ENCODE assay signal across 15 cellular contexts in genomic region chr21:33244781-33245105, GRCh38. TPM values are rescaled to one million over a fixed set of nuclear protein-coding genes. Genes with fewer than 3 reads are reported as not detected.
DNase-seq lines count a peak whose midpoint lies in the region; ATAC-seq, FAIRE-seq and TF ChIP-seq lines count a peak whose summit lies in the region.
"Had no signal": no experiment of that assay in that cellular context is flagged by ENCODE, and none has a peak within 500 bp of the region (broad histone marks: within the 10 kb centered on the region; RNA-seq: fewer than 3 reads in every experiment).

No MANE protein-coding gene starts in this region.

- H3K27ac Mint-ChIP-seq in CD8-positive, alpha-beta memory T cell = peak overlapping the region; percentile 45 to 97 (median 87)
- H3K27ac Mint-ChIP-seq in activated T-helper 17 cell treated with anti-CD3 and anti-CD28 coated beads, Interleukin-2, amount 50 U/mL, for 72 hours = peak overlapping the region; percentile 88
- H3K27ac Mint-ChIP-seq in neural progenitor cell = no peak overlapping the region

- H3K4me3 ChIP-seq in CD8-positive, alpha-beta memory T cell (ENCODE audit: low read length) = no peak overlapping the region
- H3K4me3 ChIP-seq in neural progenitor cell = no peak overlapping the region
- H3K4me3 ChIP-seq: left lung, suprapubic skin had no signal

- no peak for FAIRE-seq in H54 (lab: Jason Lieb, UNC)

- peaks cover 13 to 72% (median 33%) of the 10 kb centered on the region in 3 donors for H3K36me3 Mint-ChIP-seq in CD8-positive, alpha-beta memory T cell
- peaks cover 81% of the 10 kb centered on the region for H3K36me3 Mint-ChIP-seq in activated T-helper 17 cell treated with anti-CD3 and anti-CD28 coated beads, Interleukin-2, amount 50 U/mL, for 72 hours (ENCODE audit: low read depth)
- H3K36me3 Mint-ChIP-seq in neural progenitor cell = peaks cover 54% of the 10 kb centered on the region

- intact Hi-C loops in posterior vena cava (cut with DNase I) = no loop called here

- no peaks in the 10 kb centered on the region for H3K9me3 ChIP-seq in CD8-positive, alpha-beta memory T cell (ENCODE audit: low read length)
- H3K9me3 ChIP-seq in neural progenitor cell (ENCODE audit: low read depth) = no peaks in the 10 kb centered on the region
- H3K9me3 ChIP-seq: Caco-2, left lung, suprapubic skin had no signal

- no peaks in the 10 kb centered on the region for H3K27me3 Mint-ChIP-seq in CD8-positive, alpha-beta memory T cell
- H3K27me3 Mint-ChIP-seq in activated T-helper 17 cell treated with anti-CD3 and anti-CD28 coated beads, Interleukin-2, amount 50 U/mL, for 72 hours = no peaks in the 10 kb centered on the region
- peaks cover 3% of the 10 kb centered on the region for H3K27me3 Mint-ChIP-seq in neural progenitor cell (ENCODE audit: insufficient read depth, low read depth)

- peak overlapping the region; percentile 52 for H3K4me2 ChIP-seq in neural progenitor cell

- H3K27ac ChIP-seq in CD8-positive, alpha-beta memory T cell (ENCODE audit: low read depth, low read length) = no peak overlapping the region
- H3K27ac ChIP-seq in neural progenitor cell (no peak overlapping the region), caudate nucleus (ENCODE audit: low read depth, low read length) (no peak overlapping the region)
- H3K27ac ChIP-seq: suprapubic skin had no signal

- no peak for DNase-seq in CD8-positive, alpha-beta memory T cell
- DNase-seq in Kasumi-1 (lab: John Stamatoyannopoulos, UW) (peak; percentile 11 to 19), neural progenitor cell (ENCODE audit: low spot score) (no peak), posterior vena cava (ENCODE audit: low spot score) (no peak), caudate nucleus (lab: John Stamatoyannopoulos, UW) (no peak), H54 (ENCODE audit: insufficient read length, low spot score) (no peak)
- DNase-seq: activated gamma-delta T cell treated with Interleukin-2 at 50 U/mL for 16 hours, Caco-2, left lung, NCI-H2029 treated with DMSO at 0.1 percent for 48 hours, NCI-H82, SIG-M5 had no signal

- no peak overlapping the region for H3K9ac ChIP-seq in neural progenitor cell

- no peaks in the 10 kb centered on the region for H3K27me3 ChIP-seq in CD8-positive, alpha-beta memory T cell (ENCODE audit: insufficient read depth, low read length, poor library complexity, severe bottlenecking)
- no peaks in the 10 kb centered on the region for H3K27me3 ChIP-seq in neural progenitor cell
- H3K27me3 ChIP-seq: left lung, suprapubic skin had no signal

- CTCF ChIA-PET in CD8-positive, alpha-beta memory T cell (lab: Charles Lee) = interaction anchor here (1.3 kb wide), 1 partner anchor 116 kb away, joined by 4 read pairs; no protein-coding TSS in a partner anchor

- POLR2A ChIA-PET in CD8-positive, alpha-beta memory T cell (lab: Charles Lee) = no interaction called here

- peaks cover 81% of the 10 kb centered on the region for H3K4me1 ChIP-seq in CD8-positive, alpha-beta memory T cell (ENCODE audit: insufficient read depth, low read length)
- H3K4me1 ChIP-seq in neural progenitor cell = peaks cover 19% of the 10 kb centered on the region
- H3K4me1 ChIP-seq: Caco-2 had no signal

- ATAC-seq in activated T-helper 17 cell treated with anti-CD3 and anti-CD28 coated beads, Interleukin-2, amount 50 U/mL, for 72 hours (replicated peaks) = peak; percentile 80
- ATAC-seq: left lung had no signal

- peaks cover 42% of the 10 kb centered on the region for H3K36me3 ChIP-seq in CD8-positive, alpha-beta memory T cell (ENCODE audit: insufficient read depth, low read length)
- peaks cover 6% of the 10 kb centered on the region for H3K36me3 ChIP-seq in neural progenitor cell

- no peak for TF ChIP-seq POLR2A in H54 (IDR thresholded peaks at IDR 0.05; ENCODE audit: low read depth, low read length)

- peaks cover 14% of the 10 kb centered on the region for H3F3A ChIP-seq in neural progenitor cell (ENCODE audit: low read depth)

- H3K4me3 Mint-ChIP-seq in CD8-positive, alpha-beta memory T cell = peak overlapping the region in 5 of 7 donors; percentile 67 to 77 (median 76)
- H3K4me3 Mint-ChIP-seq in activated T-helper 17 cell treated with anti-CD3 and anti-CD28 coated beads, Interleukin-2, amount 50 U/mL, for 72 hours = peak overlapping the region; percentile 78
- no peak overlapping the region for H3K4me3 Mint-ChIP-seq in neural progenitor cell
- H3K4me3 Mint-ChIP-seq: neural crest cell had no signal

- no peaks in the 10 kb centered on the region for H3K9me3 Mint-ChIP-seq in CD8-positive, alpha-beta memory T cell
- no peaks in the 10 kb centered on the region for H3K9me3 Mint-ChIP-seq in activated T-helper 17 cell treated with anti-CD3 and anti-CD28 coated beads, Interleukin-2, amount 50 U/mL, for 72 hours
- H3K9me3 Mint-ChIP-seq in neural progenitor cell = peaks cover 16% of the 10 kb centered on the region

- H3K79me2 ChIP-seq in neural progenitor cell (ENCODE audit: low read depth) = peaks cover 12% of the 10 kb centered on the region

- H4K20me1 ChIP-seq in neural progenitor cell (ENCODE audit: low read depth) = peaks cover 5% of the 10 kb centered on the region

- H3K4me1 Mint-ChIP-seq in CD8-positive, alpha-beta memory T cell = peaks cover 75 to 90% (median 86%) of the 10 kb centered on the region in 3 donors
- H3K4me1 Mint-ChIP-seq in activated T-helper 17 cell treated with anti-CD3 and anti-CD28 coated beads, Interleukin-2, amount 50 U/mL, for 72 hours = peaks cover 51% of the 10 kb centered on the region
- H3K4me1 Mint-ChIP-seq in neural progenitor cell = peaks cover 10% of the 10 kb centered on the region
- H3K4me1 Mint-ChIP-seq: neural crest cell had no signal

- TF ChIP-seq CTCF in neural progenitor cell (IDR thresholded peaks at IDR 0.05) = no peak

- H2AFZ ChIP-seq in neural progenitor cell (replicated peaks) = no peak overlapping the region

RNA-seq across cellular contexts. Expression of gene IFNAR2, which starts 15.0 kb away (rescaled TPM):
- 10 to 100 TPM; 23.4 to 26.4 TPM for total RNA-seq in CD8-positive, alpha-beta memory T cell
- polyA plus RNA-seq in CD8-positive, alpha-beta memory T cell = 85.3 TPM
- total RNA-seq in activated T-helper 17 cell treated with anti-CD3 and anti-CD28 coated beads, Interleukin-2, amount 50 U/mL, for 72 hours = 10 to 100 TPM; 34.6 to 35.4 TPM
- total RNA-seq in neural progenitor cell (ENCODE audit: low replicate concordance) (5.5 and 15.8 TPM in 2 replicates), posterior vena cava (10 to 100 TPM; 26.7 to 31.3 TPM)

RNA-seq across cellular contexts. Expression of gene IL10RB, which starts 21.4 kb away (rescaled TPM):
- 10 to 100 TPM; 23.4 to 25.3 TPM for total RNA-seq in CD8-positive, alpha-beta memory T cell
- polyA plus RNA-seq in CD8-positive, alpha-beta memory T cell = 51.4 TPM
- total RNA-seq in activated T-helper 17 cell treated with anti-CD3 and anti-CD28 coated beads, Interleukin-2, amount 50 U/mL, for 72 hours = 10 to 100 TPM; 30.1 to 46.7 TPM
- total RNA-seq in neural progenitor cell (ENCODE audit: low replicate concordance) (3.1 and 5.6 TPM in 2 replicates), posterior vena cava (10 to 100 TPM; 19.8 to 22.4 TPM)

Comparison
In these comparisons a context has a peak if more than half of its experiments do, and no peak if none do; other contexts are left out.
1. DNase-seq: peak in Kasumi-1 (2 of 2); none in CD8-positive, alpha-beta memory T cell (0 of 5), neural progenitor cell (single experiment), posterior vena cava (single experiment), caudate nucleus (0 of 61) and H54 (single experiment).